ENCODE assay signal across 9 cellular contexts in genomic region chr12:65123435-65124063, GRCh38. TPM values are rescaled to one million over a fixed set of nuclear protein-coding genes. Genes with fewer than 3 reads are reported as not detected.
DNase-seq lines count a peak whose midpoint lies in the region; ATAC-seq and TF ChIP-seq lines count a peak whose summit lies in the region.
"Had no signal": no experiment of that assay in that cellular context is flagged by ENCODE, and none has a peak within 500 bp of the region (broad histone marks: within the 10 kb centered on the region; RNA-seq: fewer than 3 reads in every experiment).

No MANE protein-coding gene starts in this region.

- no TSS peak for BruUV-seq in A673 (replicated peaks; lab: Mats Ljungman, UMichigan)

- H3K9me3 Mint-ChIP-seq in activated CD8-positive, alpha-beta T cell treated with anti-CD3 and anti-CD28 coated beads for 36 hours: no peaks in the 10 kb centered on the region
- H3K9me3 Mint-ChIP-seq: dendritic cell treated with granulocyte-macrophage colony-stimulating factor and Interleukin-4, amounts not matched to agents 40 ng/mL and 50 ng/mL, for 4 days had no signal

- ATAC-seq in activated CD8-positive, alpha-beta T cell treated with anti-CD3 and anti-CD28 coated beads for 36 hours: no peak
- no peak for ATAC-seq in activated CD4-positive, CD25-positive, alpha-beta regulatory T cell treated with anti-CD3 and anti-CD28 coated beads, Interleukin-2, amount 50 U/mL, for 24 hours

- H3K36me3 Mint-ChIP-seq in activated CD8-positive, alpha-beta T cell treated with anti-CD3 and anti-CD28 coated beads for 36 hours (ENCODE audit: low read depth): no peaks in the 10 kb centered on the region

- H3K4me1 ChIP-seq in A673 (ENCODE audit: insufficient read depth, low read length, poor library complexity, severe bottlenecking): peaks cover 8% of the 10 kb centered on the region

- peak; percentile 78 for TF ChIP-seq CTCF in A673 (conservative IDR thresholded peaks at IDR 0.05; ENCODE audit: low read depth, low read length)
- peak; percentile 70 for TF ChIP-seq CTCF in GM06990 (IDR thresholded peaks at IDR 0.05; ENCODE audit: insufficient read depth, low read length, poor library complexity, severe bottlenecking)
- TF ChIP-seq CTCF in activated CD8-positive, alpha-beta T cell treated with anti-CD3 and anti-CD28 coated beads for 36 hours (IDR thresholded peaks at IDR 0.05): peak; percentile 82

- H3K4me3 ChIP-seq in A673 (ENCODE audit: low read depth, low read length, poor library complexity, severe bottlenecking) (no peak overlapping the region), GM06990 (replicated peaks; ENCODE audit: low read depth, low read length) (no peak overlapping the region)

- CTCF ChIA-PET in A673 (lab: Charles Lee): no interaction called here
- CTCF ChIA-PET in activated CD8-positive, alpha-beta T cell treated with anti-CD3 and anti-CD28 coated beads for 36 hours (lab: Charles Lee): interaction anchor here (0.8 to 6.4 kb wide), 14 partner anchors 9 to 328 kb away, joined by 3 to 42 read pairs (median 5); no protein-coding TSS in a partner anchor

- H3K27ac Mint-ChIP-seq in activated CD8-positive, alpha-beta T cell treated with anti-CD3 and anti-CD28 coated beads for 36 hours: no peak overlapping the region
- H3K27ac Mint-ChIP-seq: dendritic cell treated with granulocyte-macrophage colony-stimulating factor and Interleukin-4, amounts not matched to agents 40 ng/mL and 50 ng/mL, for 4 days had no signal

- H3K27me3 ChIP-seq in A673 (replicated peaks; ENCODE audit: insufficient read depth, low read depth, low read length, poor library complexity): peaks cover 89% of the 10 kb centered on the region
- H3K27me3 ChIP-seq in GM06990 (replicated peaks; ENCODE audit: control insufficient read depth, insufficient read depth, low read length): peaks cover 1% of the 10 kb centered on the region

- POLR2A ChIA-PET in A673 (lab: Charles Lee; ENCODE audit: low non-redundant PET): no interaction called here
- POLR2A ChIA-PET in activated CD8-positive, alpha-beta T cell treated with anti-CD3 and anti-CD28 coated beads for 36 hours (lab: Charles Lee): no interaction called here

- DNase-seq in A673 (ENCODE audit: low spot score) (peak; percentile 59), GM06990 (ENCODE audit: extremely low read depth, insufficient read length) (peak; percentile 24), NCI-H2081 treated with DMSO at 0.1 percent for 48 hours (lab: John Stamatoyannopoulos, UW) (peak; percentile 45), kidney tubule cell (ENCODE audit: low spot score) (peak; percentile 37), occipital lobe (lab: John Stamatoyannopoulos, UW) (no peak)
- DNase-seq in activated CD8-positive, alpha-beta T cell treated with anti-CD3 and anti-CD28 coated beads for 36 hours: peak; percentile 35
- DNase-seq in activated T-cell treated with anti-CD3 and anti-CD28 coated beads, Interleukin-2, amount 50 U/mL, for 1 hour: no peak

- H3K36me3 ChIP-seq in A673 (ENCODE audit: insufficient read depth, low read length, poor library complexity, severe bottlenecking): no peaks in the 10 kb centered on the region
- no peaks in the 10 kb centered on the region for H3K36me3 ChIP-seq in GM06990 (ENCODE audit: control insufficient read depth, insufficient read depth, low read length)

- intact Hi-C loops in A673 (cut with micrococcal nuclease; ENCODE audit: unreplicated experiment): loop anchor here (5.0 kb wide), 2 partner anchors 231 to 321 kb away; no protein-coding TSS in a partner anchor
- intact Hi-C loops in activated CD8-positive, alpha-beta T cell treated with anti-CD3 and anti-CD28 coated beads for 36 hours (cut with micrococcal nuclease): loop anchor here (5.0 kb wide), 2 partner anchors 231 to 321 kb away; no protein-coding TSS in a partner anchor

- peaks cover 34% of the 10 kb centered on the region for H3K27me3 Mint-ChIP-seq in activated CD8-positive, alpha-beta T cell treated with anti-CD3 and anti-CD28 coated beads for 36 hours

- no peak overlapping the region for H3K27ac ChIP-seq in A673 (ENCODE audit: low read depth, low read length, poor library complexity, severe bottlenecking)

- H3K4me3 Mint-ChIP-seq in activated CD8-positive, alpha-beta T cell treated with anti-CD3 and anti-CD28 coated beads for 36 hours: no peak overlapping the region
- H3K4me3 Mint-ChIP-seq: dendritic cell treated with granulocyte-macrophage colony-stimulating factor and Interleukin-4, amounts not matched to agents 40 ng/mL and 50 ng/mL, for 4 days had no signal

- no peaks in the 10 kb centered on the region for H3K9me3 ChIP-seq in A673 (ENCODE audit: low read depth, low read length, poor library complexity, severe bottlenecking)

- H3K4me1 Mint-ChIP-seq in activated CD8-positive, alpha-beta T cell treated with anti-CD3 and anti-CD28 coated beads for 36 hours (ENCODE audit: low read depth): peaks cover 3% of the 10 kb centered on the region

RNA-seq across cellular contexts. Expression of gene WIF1, which starts 2.4 kb away (rescaled TPM):
- total RNA-seq in A673 (2021) (not detected in 2 replicates), occipital lobe (4.1 TPM)
- not detected for total RNA-seq in activated CD8-positive, alpha-beta T cell treated with anti-CD3 and anti-CD28 coated beads for 36 hours

RNA-seq across cellular contexts. Expression of gene LEMD3, which starts 45.8 kb away (rescaled TPM):
- total RNA-seq in A673 (2021) (27.5 and 28.4 TPM in 2 replicates), occipital lobe (89.8 TPM)
- total RNA-seq in activated CD8-positive, alpha-beta T cell treated with anti-CD3 and anti-CD28 coated beads for 36 hours: 10 to 100 TPM; 19.5 to 23.2 TPM

Comparison
In these comparisons a context has a peak if more than half of its experiments do, and no peak if none do; other contexts are left out.
1. DNase-seq: peak in A673 (single experiment), GM06990 (single experiment), NCI-H2081 treated with DMSO at 0.1 percent for 48 hours (single experiment), activated CD8-positive, alpha-beta T cell treated with anti-CD3 and anti-CD28 coated beads for 36 hours (single experiment) and kidney tubule cell (single experiment); none in occipital lobe (single experiment) and activated T-cell treated with anti-CD3 and anti-CD28 coated beads, Interleukin-2, amount 50 U/mL, for 1 hour (single experiment).
2. Peak in every context shown above with its lines, with median percentiles within 50 percentile points of each other: CTCF ChIP-seq.